ENCODE assay signal across 1 cellular context in the genomic region with DNA sequence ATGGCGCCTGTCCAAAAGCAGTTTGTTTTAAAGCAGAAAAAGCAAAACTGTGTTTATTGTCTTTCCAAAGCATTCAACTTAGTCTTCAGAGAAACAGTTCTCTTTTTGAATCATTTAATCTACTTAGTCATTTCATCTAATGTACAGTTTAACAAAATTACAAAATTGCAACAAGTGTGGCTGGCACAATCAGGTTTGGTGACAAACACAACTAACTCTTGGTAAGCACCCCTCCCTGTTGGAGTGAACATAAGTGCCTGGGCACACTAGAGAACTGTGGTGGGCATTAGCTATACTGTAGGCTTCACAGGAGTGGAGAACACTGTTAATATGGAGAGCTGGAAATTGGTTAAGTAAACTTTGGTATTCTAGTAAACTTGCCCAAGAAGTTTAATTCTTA.
TF ChIP-seq lines count a peak whose summit lies in the region.

No MANE protein-coding gene starts in this region.

TF ChIP-seq in GM12891, 5 proteins besides CTCF, POLR2A, EP300 and RAD21 (continued from another document):
- TF ChIP-seq SPI1 (IDR thresholded peaks at IDR 0.05; ENCODE audit: low read depth, low read length) (no peak), PAX5 (IDR thresholded peaks at IDR 0.05; ENCODE audit: insufficient read depth, low read length, severe bottlenecking) (no peak), TAF1 (IDR thresholded peaks at IDR 0.05; ENCODE audit: low read depth, low read length) (no peak), POLR2AphosphoS5 (IDR thresholded peaks at IDR 0.05; ENCODE audit: low read depth, low read length) (no peak)
TF ChIP-seq in GM12891: peak in this region for 0.
